ENCODE assay signal across 8 cellular contexts in genomic region chr22:18024276-18024939, GRCh38. TPM values are rescaled to one million over a fixed set of nuclear protein-coding genes. Genes with fewer than 3 reads are reported as not detected.
A peak's percentile ranks its signal among the peaks of the same experiment; 100 is the strongest.
DNase-seq lines count a peak whose midpoint lies in the region; ATAC-seq and TF ChIP-seq lines count a peak whose summit lies in the region.

A gene with protein sequence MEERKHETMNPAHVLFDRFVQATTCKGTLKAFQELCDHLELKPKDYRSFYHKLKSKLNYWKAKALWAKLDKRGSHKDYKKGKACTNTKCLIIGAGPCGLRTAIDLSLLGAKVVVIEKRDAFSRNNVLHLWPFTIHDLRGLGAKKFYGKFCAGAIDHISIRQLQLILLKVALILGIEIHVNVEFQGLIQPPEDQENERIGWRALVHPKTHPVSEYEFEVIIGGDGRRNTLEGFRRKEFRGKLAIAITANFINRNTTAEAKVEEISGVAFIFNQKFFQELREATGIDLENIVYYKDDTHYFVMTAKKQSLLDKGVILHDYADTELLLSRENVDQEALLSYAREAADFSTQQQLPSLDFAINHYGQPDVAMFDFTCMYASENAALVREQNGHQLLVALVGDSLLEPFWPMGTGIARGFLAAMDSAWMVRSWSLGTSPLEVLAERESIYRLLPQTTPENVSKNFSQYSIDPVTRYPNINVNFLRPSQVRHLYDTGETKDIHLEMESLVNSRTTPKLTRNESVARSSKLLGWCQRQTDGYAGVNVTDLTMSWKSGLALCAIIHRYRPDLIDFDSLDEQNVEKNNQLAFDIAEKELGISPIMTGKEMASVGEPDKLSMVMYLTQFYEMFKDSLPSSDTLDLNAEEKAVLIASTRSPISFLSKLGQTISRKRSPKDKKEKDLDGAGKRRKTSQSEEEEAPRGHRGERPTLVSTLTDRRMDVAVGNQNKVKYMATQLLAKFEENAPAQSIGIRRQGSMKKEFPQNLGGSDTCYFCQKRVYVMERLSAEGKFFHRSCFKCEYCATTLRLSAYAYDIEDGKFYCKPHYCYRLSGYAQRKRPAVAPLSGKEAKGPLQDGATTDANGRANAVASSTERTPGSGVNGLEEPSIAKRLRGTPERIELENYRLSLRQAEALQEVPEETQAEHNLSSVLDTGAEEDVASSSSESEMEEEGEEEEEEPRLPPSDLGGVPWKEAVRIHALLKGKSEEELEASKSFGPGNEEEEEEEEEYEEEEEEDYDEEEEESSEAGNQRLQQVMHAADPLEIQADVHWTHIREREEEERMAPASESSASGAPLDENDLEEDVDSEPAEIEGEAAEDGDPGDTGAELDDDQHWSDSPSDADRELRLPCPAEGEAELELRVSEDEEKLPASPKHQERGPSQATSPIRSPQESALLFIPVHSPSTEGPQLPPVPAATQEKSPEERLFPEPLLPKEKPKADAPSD (N-terminal part only) (minus strand): TSS chr22:18024561. CDS start chr22:17906812, 117,749 bp downstream.

- peak within 1 kb of the TSS; percentile 62 for H3K4me3 Mint-ChIP-seq in dendritic cell treated with granulocyte-macrophage colony-stimulating factor and Interleukin-4, amounts not matched to agents 40 ng/mL and 50 ng/mL, for 4 days

- peaks cover 58% of the 10 kb centered on the region for H3K27me3 Mint-ChIP-seq in dendritic cell treated with granulocyte-macrophage colony-stimulating factor and Interleukin-4, amounts not matched to agents 40 ng/mL and 50 ng/mL, for 4 days

- H3K9me3 ChIP-seq in AG04450 (ENCODE audit: control insufficient read depth, insufficient read depth, low read length), result no peaks in the 10 kb centered on the region

- no peak within 1 kb of the TSS for H3K27ac Mint-ChIP-seq in dendritic cell treated with granulocyte-macrophage colony-stimulating factor and Interleukin-4, amounts not matched to agents 40 ng/mL and 50 ng/mL, for 4 days

- CTCF ChIA-PET in AG04450 (lab: Charles Lee), result interaction anchor here (1.1 to 3.0 kb wide), 5 partner anchors 13 to 194 kb away, joined by 3 to 25 read pairs (median 7); no protein-coding TSS in a partner anchor

- no peaks in the 10 kb centered on the region for H3K9me3 Mint-ChIP-seq in dendritic cell treated with granulocyte-macrophage colony-stimulating factor and Interleukin-4, amounts not matched to agents 40 ng/mL and 50 ng/mL, for 4 days

- intact Hi-C loops in dendritic cell treated with granulocyte-macrophage colony-stimulating factor and Interleukin-4, amounts not matched to agents 40 ng/mL and 50 ng/mL, for 4 days (cut with micrococcal nuclease), result loop anchor here (2.0 kb wide), 1 partner anchor 194 kb away; no protein-coding TSS in a partner anchor

- H3K4me3 ChIP-seq in AG04450 (ENCODE audit: low read depth, low read length), result peak within 1 kb of the TSS; percentile 68

- peaks cover 12% of the 10 kb centered on the region for H3K4me1 Mint-ChIP-seq in dendritic cell treated with granulocyte-macrophage colony-stimulating factor and Interleukin-4, amounts not matched to agents 40 ng/mL and 50 ng/mL, for 4 days (ENCODE audit: low read depth)

- POLR2A ChIA-PET in AG04450 (lab: Yijun Ruan, JAX), result no interaction called here

- H3K27me3 ChIP-seq in AG04450 (ENCODE audit: control insufficient read depth, insufficient read depth, low read length), result no peaks in the 10 kb centered on the region

- H3K27ac ChIP-seq in AG04450 (ENCODE audit: low read depth, low read length), result peak within 1 kb of the TSS; percentile 31

- H3K36me3 Mint-ChIP-seq in dendritic cell treated with granulocyte-macrophage colony-stimulating factor and Interleukin-4, amounts not matched to agents 40 ng/mL and 50 ng/mL, for 4 days (ENCODE audit: low read depth), result no peaks in the 10 kb centered on the region

- ATAC-seq in GM19324 (IDR thresholded peaks at IDR 0.05; ENCODE audit: low FRiP score, unreplicated experiment) (peak; percentile 64), HG02970 (IDR thresholded peaks at IDR 0.05; ENCODE audit: low FRiP score, unreplicated experiment) (no peak)

- no peak for DNase-seq in AG04450 (ENCODE audit: low read depth, low spot score)
- DNase-seq in NCI-H2196 (lab: John Stamatoyannopoulos, UW; ENCODE audit: unreplicated experiment), result peak; percentile 75
- peak; percentile 35 to 36 for DNase-seq in activated CD4-positive, alpha-beta T cell treated with anti-CD3 and anti-CD28 coated beads, Interleukin-2, amount 50 U/mL, for 24 hours (ENCODE audit: low read depth in 1 of 2, low spot score in 1 of 2)
- DNase-seq in left kidney (ENCODE audit: low read depth, low spot score), result peak; percentile 87
- peak; percentile 44 for DNase-seq in stimulated activated CD4-positive, alpha-beta T cell treated with anti-CD3 and anti-CD28 coated beads, Interleukin-1b, Interleukin-23, amount 100 ng/mL, for 48 hours

- peak; percentile 58 for TF ChIP-seq CTCF in AG04450 (IDR thresholded peaks at IDR 0.05; ENCODE audit: low read depth, low read length)

RNA-seq across cellular contexts. Expression of the gene that starts here (rescaled TPM):
- polyA plus RNA-seq in AG04450 (2011; rRNA removed), result 17.8 and 18.5 TPM in 2 replicates
- 29.1 and 40.9 TPM in 2 replicates for polyA minus RNA-seq in AG04450 (2011; rRNA and poly(A)+ RNA removed)
